Comparison of ENCODE assay signal across 7 cellular contexts in genomic region chr13:35411059-35411744, GRCh38.
"Had no signal": no experiment of that assay in that cellular context is flagged by ENCODE, and none has a peak within 500 bp of the region (broad histone marks: within the 10 kb centered on the region; RNA-seq: fewer than 3 reads in every experiment).

No MANE protein-coding gene starts in this region.

- H3K27ac ChIP-seq: HL-60, KMS-11 had no signal

- ATAC-seq: K562 had no signal

- H3K4me2 ChIP-seq: KMS-11 had no signal

- H3K4me3 ChIP-seq: K562 had no signal

- H3K9ac ChIP-seq: KMS-11 had no signal

- FAIRE-seq: HTR-8/SVneo, K562 had no signal

- DNase-seq: IMR-90, KBM-7, KG1 had no signal
